In genomic region chrX:53357799-53358530, GRCh38 we compare ENCODE assay signal across 13 cellular contexts.
A peak's percentile ranks its signal among the peaks of the same experiment; 100 is the strongest.
DNase-seq lines count a peak whose midpoint lies in the region; ATAC-seq and TF ChIP-seq lines count a peak whose summit lies in the region.
"Had no signal": no experiment of that assay in that cellular context is flagged by ENCODE, and none has a peak within 500 bp of the region (broad histone marks: within the 10 kb centered on the region; RNA-seq: fewer than 3 reads in every experiment).

No MANE protein-coding gene starts in this region.

- no peak overlapping the region for H3K4me3 ChIP-seq in adrenal gland
- H3K4me3 ChIP-seq: gastroesophageal sphincter had no signal

- TF ChIP-seq POLR2A in adrenal gland (IDR thresholded peaks at IDR 0.05), result no peak

- H3K4me1 Mint-ChIP-seq in activated CD8-positive, alpha-beta T cell treated with anti-CD3 and anti-CD28 coated beads for 36 hours (ENCODE audit: low read depth), result no peaks in the 10 kb centered on the region
- H3K4me1 Mint-ChIP-seq: B cell had no signal

- peak; percentile 21 for DNase-seq in NOMO-1 treated with DMSO at 0.1 percent for 48 hours (lab: John Stamatoyannopoulos, UW; ENCODE audit: unreplicated experiment)
- DNase-seq in NOMO-1 treated with dmso at 0.1 percent for 144 hours (lab: John Stamatoyannopoulos, UW; ENCODE audit: unreplicated experiment), result no peak
- peak in 4 of 7 donors; percentile 18 to 49 (median 33) for DNase-seq in adrenal gland
- DNase-seq in hepatic stellate cell (ENCODE audit: low spot score), result peak; percentile 12
- DNase-seq in kidney tubule cell (ENCODE audit: low spot score), result no peak
- no peak for DNase-seq in activated CD8-positive, alpha-beta T cell treated with anti-CD3 and anti-CD28 coated beads for 36 hours
- DNase-seq in NCI-H1436 (lab: John Stamatoyannopoulos, UW), result no peak
- no peak for DNase-seq in NCI-H774 (lab: John Stamatoyannopoulos, UW)
- DNase-seq: KBM-7, NCI-H510A had no signal

- H3K27me3 ChIP-seq in adrenal gland, result peaks cover 7% of the 10 kb centered on the region
- H3K27me3 ChIP-seq: gastroesophageal sphincter had no signal

- no peaks in the 10 kb centered on the region for H3K9me3 ChIP-seq in adrenal gland (replicated peaks in 1 of 3)
- H3K9me3 ChIP-seq: gastroesophageal sphincter had no signal

- WGBS in adrenal gland, 4 donors, result 0 to 35% (median 29%) methylated on average over 2 to 8 of the region's 8 CpGs

- H3K36me3 ChIP-seq in adrenal gland (replicated peaks in 1 of 2), result no peaks in the 10 kb centered on the region
- H3K36me3 ChIP-seq: gastroesophageal sphincter had no signal

- ATAC-seq in activated CD8-positive, alpha-beta T cell treated with anti-CD3 and anti-CD28 coated beads for 36 hours, result no peak
- ATAC-seq: gastroesophageal sphincter had no signal

- H3K27me3 Mint-ChIP-seq in activated CD8-positive, alpha-beta T cell treated with anti-CD3 and anti-CD28 coated beads for 36 hours, result no peaks in the 10 kb centered on the region
- H3K27me3 Mint-ChIP-seq: B cell, progenitor cell of endocrine pancreas had no signal

- CTCF ChIA-PET in activated CD8-positive, alpha-beta T cell treated with anti-CD3 and anti-CD28 coated beads for 36 hours (lab: Charles Lee), result no interaction called here

- H3K27ac ChIP-seq in adrenal gland, result no peak overlapping the region
- H3K27ac ChIP-seq: gastroesophageal sphincter had no signal

- POLR2A ChIA-PET in activated CD8-positive, alpha-beta T cell treated with anti-CD3 and anti-CD28 coated beads for 36 hours (lab: Charles Lee), result no interaction called here

- TF ChIP-seq CTCF in adrenal gland (IDR thresholded peaks at IDR 0.05), result no peak
- TF ChIP-seq CTCF in activated CD8-positive, alpha-beta T cell treated with anti-CD3 and anti-CD28 coated beads for 36 hours (IDR thresholded peaks at IDR 0.05), result no peak

- no peaks in the 10 kb centered on the region for H3K4me1 ChIP-seq in adrenal gland (replicated peaks in 1 of 2)
- H3K4me1 ChIP-seq: gastroesophageal sphincter had no signal

- no peak overlapping the region for H3K4me3 Mint-ChIP-seq in activated CD8-positive, alpha-beta T cell treated with anti-CD3 and anti-CD28 coated beads for 36 hours
- H3K4me3 Mint-ChIP-seq: B cell had no signal

- no peaks in the 10 kb centered on the region for H3K36me3 Mint-ChIP-seq in activated CD8-positive, alpha-beta T cell treated with anti-CD3 and anti-CD28 coated beads for 36 hours (ENCODE audit: low read depth)

- intact Hi-C loops in adrenal gland (cut with DNase I), result no loop called here
- intact Hi-C loops in activated CD8-positive, alpha-beta T cell treated with anti-CD3 and anti-CD28 coated beads for 36 hours (cut with micrococcal nuclease), result no loop called here

- H3K27ac Mint-ChIP-seq in activated CD8-positive, alpha-beta T cell treated with anti-CD3 and anti-CD28 coated beads for 36 hours, result no peak overlapping the region
- H3K27ac Mint-ChIP-seq: B cell, progenitor cell of endocrine pancreas had no signal

- H3K9me3 Mint-ChIP-seq in activated CD8-positive, alpha-beta T cell treated with anti-CD3 and anti-CD28 coated beads for 36 hours, result no peaks in the 10 kb centered on the region

Comparison
In these comparisons a context has a peak if more than half of its experiments do, and no peak if none do; other contexts are left out.
1. DNase-seq: peak in NOMO-1 treated with DMSO at 0.1 percent for 48 hours (single experiment), adrenal gland (4 of 7) and hepatic stellate cell (single experiment); none in NOMO-1 treated with dmso at 0.1 percent for 144 hours (single experiment), kidney tubule cell (single experiment), activated CD8-positive, alpha-beta T cell treated with anti-CD3 and anti-CD28 coated beads for 36 hours (single experiment), NCI-H1436 (single experiment) and NCI-H774 (single experiment).